Comparison of ENCODE assay signal across 8 cellular contexts in genomic region chr2:159612255-159612901, GRCh38. TPM values are rescaled to one million over a fixed set of nuclear protein-coding genes. Genes with fewer than 3 reads are reported as not detected.
DNase-seq lines count a peak whose midpoint lies in the region; ATAC-seq, FAIRE-seq and TF ChIP-seq lines count a peak whose summit lies in the region.

No MANE protein-coding gene starts in this region.

- H3K4me3 ChIP-seq in cardiac muscle cell (peak overlapping the region; percentile 74), right cardiac atrium (ENCODE audit: low read length) (peak overlapping the region; percentile 30), upper lobe of left lung (no peak overlapping the region)

- peaks cover 41% of the 10 kb centered on the region for H3K4me1 ChIP-seq in cardiac muscle cell (ENCODE audit: low read depth)
- H3K4me1 ChIP-seq in right cardiac atrium (ENCODE audit: control insufficient read depth, insufficient read depth, low read length), result no peaks in the 10 kb centered on the region
- H3K4me1 ChIP-seq in upper lobe of left lung, result peaks cover 21 to 43% (median 27%) of the 10 kb centered on the region in 4 donors

- H3K9me3 ChIP-seq in cardiac muscle cell (ENCODE audit: low read depth) (no peaks in the 10 kb centered on the region), right cardiac atrium (ENCODE audit: control insufficient read depth, low read length) (no peaks in the 10 kb centered on the region), upper lobe of left lung (no peaks in the 10 kb centered on the region)

- in situ Hi-C loops in SK-MEL-5 (cut with HindIII; ENCODE audit: low pct_unique_long_range_greater_than_20kb, low sequenced_read_pairs), result loop anchor here (25.0 kb wide), 1 partner anchor 100 kb away; the partner anchor contains the start of gene MARCHF7

- H3K27ac ChIP-seq in cardiac muscle cell, result peak overlapping the region; percentile 99
- peak overlapping the region; percentile 15 for H3K27ac ChIP-seq in right cardiac atrium (ENCODE audit: low read length)
- H3K27ac ChIP-seq in upper lobe of left lung, result peak overlapping the region; percentile 19 to 98 (median 96)

- DNase-seq in cardiac muscle cell (ENCODE audit: low read depth in 1 of 2, low spot score in 1 of 2) (peak; percentile 57 to 64), left cardiac atrium (no peak), SK-MEL-5 (ENCODE audit: low read depth, low spot score) (peak; percentile 48), right cardiac atrium (no peak), upper lobe of left lung (no peak), HTR-8/SVneo (ENCODE audit: insufficient read length, low spot score) (no peak), GOT3 (lab: John Stamatoyannopoulos, UW) (no peak)

- no peak for TF ChIP-seq EP300 in upper lobe of left lung (IDR thresholded peaks at IDR 0.05)

- no peaks in the 10 kb centered on the region for H3K36me3 ChIP-seq in cardiac muscle cell
- no peaks in the 10 kb centered on the region for H3K36me3 ChIP-seq in upper lobe of left lung

- TF ChIP-seq CTCF in cardiac muscle cell (IDR thresholded peaks at IDR 0.05; ENCODE audit: low read depth, low read length) (no peak), upper lobe of left lung (IDR thresholded peaks at IDR 0.05) (no peak)

- H3K27me3 ChIP-seq in cardiac muscle cell (no peaks in the 10 kb centered on the region), right cardiac atrium (ENCODE audit: control insufficient read depth, insufficient read depth) (no peaks in the 10 kb centered on the region), upper lobe of left lung (no peaks in the 10 kb centered on the region)

- 55% methylated on average over 1 of the region's 1 CpG for WGBS in right cardiac atrium
- WGBS in upper lobe of left lung, 2 donors, result 56 to 63% methylated on average over 1 of the region's 1 CpG

- TF ChIP-seq POLR2A in upper lobe of left lung (IDR thresholded peaks at IDR 0.05), result no peak

- no peak for FAIRE-seq in HTR-8/SVneo (lab: Jason Lieb, UNC)

- intact Hi-C loops in left cardiac atrium (cut with DNase I), result loop anchor here in 1 of 2 donors (10.0 kb wide), 1 partner anchor 102 kb away; the partner anchor contains the start of gene MARCHF7
- intact Hi-C loops in right cardiac atrium (cut with DNase I), result loop anchor here in 1 of 4 donors (10.0 kb wide), 1 partner anchor 102 kb away; the partner anchor contains the start of gene MARCHF7

- ATAC-seq in left cardiac atrium (no peak), right cardiac atrium (no peak), upper lobe of left lung (ENCODE audit: low FRiP score in 2 of 2) (no peak), HG02759 (IDR thresholded peaks at IDR 0.05; ENCODE audit: unreplicated experiment) (no peak)

RNA-seq across cellular contexts. Expression of gene BAZ2B, which starts 4.0 kb away (rescaled TPM):
- total RNA-seq in cardiac muscle cell (60.1 and 103 TPM in 2 replicates), left cardiac atrium (10 to 100 TPM; 33.2 to 41.8 TPM), right cardiac atrium (10 to 100 TPM; 34.8 to 43.2 (median 41.8) TPM), upper lobe of left lung (100 to 1,000 TPM in 3 of 6 donors, 10 to 100 TPM in 3; 59.4 to 233 (median 103) TPM)
- polyA plus RNA-seq in cardiac muscle cell (62.1 and 91.3 TPM in 2 replicates), right cardiac atrium (16.1 TPM)
- total RNA-seq in SK-MEL-5 (2014; rRNA removed; shearing (Covaris generic)), result 37.6 and 38.4 TPM in 2 replicates
- 20.7 and 31.2 TPM in 2 replicates for polyA plus RNA-seq in SK-MEL-5 (2015; cell fraction: cytosol; rRNA removed)
- 47.1 and 69.8 TPM in 2 replicates for polyA plus RNA-seq in SK-MEL-5 (2015; cell fraction: nucleus; rRNA removed)

Comparison
In these comparisons a context has a peak if more than half of its experiments do, and no peak if none do; other contexts are left out.
1. DNase-seq: peak in cardiac muscle cell (2 of 2) and SK-MEL-5 (single experiment); none in left cardiac atrium (single experiment), right cardiac atrium (0 of 3), upper lobe of left lung (0 of 2), HTR-8/SVneo (single experiment) and GOT3 (single experiment).
2. H3K27ac ChIP-seq: peak in every context shown above with its lines; median percentile 99 in cardiac muscle cell; 96 in upper lobe of left lung; 15 in right cardiac atrium.
3. H3K4me3 ChIP-seq: peak in cardiac muscle cell (single experiment) and right cardiac atrium (single experiment); none in upper lobe of left lung (0 of 4).